ENCODE assay signal across 12 cellular contexts in the genomic region with DNA sequence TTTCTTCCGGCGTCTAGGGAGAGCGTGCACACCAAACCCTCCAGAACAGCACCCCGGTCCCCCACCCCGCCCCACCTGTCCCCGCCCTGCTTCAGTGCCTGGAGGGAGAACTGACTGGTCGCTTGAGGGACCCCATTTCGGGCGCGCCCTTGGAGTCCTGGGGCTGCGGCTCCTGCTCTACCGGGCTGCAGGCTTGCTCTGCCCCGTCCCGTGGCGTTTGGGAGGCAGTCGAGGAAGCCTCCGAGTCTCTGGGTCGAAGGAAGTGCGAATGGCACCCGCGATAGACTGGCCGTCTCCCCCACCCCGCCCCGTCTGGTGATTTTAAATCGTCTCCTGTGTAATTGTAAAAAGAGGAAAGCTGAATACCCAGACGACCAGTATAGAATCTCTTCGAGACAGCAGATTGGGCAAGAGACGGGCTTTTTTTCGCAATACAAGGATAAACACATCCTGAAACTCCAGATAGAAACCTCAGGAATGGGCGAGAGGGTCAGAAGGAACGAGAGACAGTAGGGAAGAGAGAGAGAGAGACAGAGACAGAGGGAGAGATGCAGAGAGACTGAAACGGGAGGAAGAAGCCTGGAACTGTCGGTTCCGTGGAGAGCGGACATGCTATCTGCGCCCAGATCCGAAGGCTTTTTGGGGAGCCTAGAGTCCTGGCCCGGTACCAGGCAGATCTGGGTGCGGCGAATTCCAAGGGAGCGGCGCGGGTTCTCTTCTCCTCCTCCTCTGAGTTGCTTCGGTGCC. TPM values are rescaled to one million over a fixed set of nuclear protein-coding genes. Genes with fewer than 3 reads are reported as not detected.
DNase-seq lines count a peak whose midpoint lies in the region; ATAC-seq and TF ChIP-seq lines count a peak whose summit lies in the region.
"Had no signal": no experiment of that assay in that cellular context is flagged by ENCODE, and none has a peak within 500 bp of the region (broad histone marks: within the 10 kb centered on the region; RNA-seq: fewer than 3 reads in every experiment).

No MANE protein-coding gene starts in this region.

- H4K5ac ChIP-seq in H9 (ENCODE audit: insufficient read length, low read depth, low read length) = no peak overlapping the region

- no peak overlapping the region for H2AK5ac ChIP-seq in H9 (ENCODE audit: insufficient read length, low read length)

- H3K27me3 ChIP-seq in H9 (ENCODE audit: insufficient read depth, low read length) (peaks cover 66% of the 10 kb centered on the region), brain microvascular endothelial cell (replicated peaks) (peaks cover 49% of the 10 kb centered on the region), iPS-15b (ENCODE audit: control insufficient read depth, insufficient read depth, low read length) (peaks cover 87% of the 10 kb centered on the region), gastrocnemius medialis (peaks cover 64 to 72% (median 67%) of the 10 kb centered on the region in 3 donors), colonic mucosa (peaks cover 53% of the 10 kb centered on the region)

- DNase-seq in H9 (no peak), brain microvascular endothelial cell (no peak), gastrocnemius medialis (no peak), colonic mucosa (no peak)
- no peak for DNase-seq in activated naive CD4-positive, alpha-beta T cell treated with anti-CD3 and anti-CD28 coated beads, Interleukin-2, amount 50 U/mL, for 16 hours
- no peak for DNase-seq in effector CD4-positive, alpha-beta T cell
- DNase-seq: activated naive CD4-positive, alpha-beta T cell treated with anti-CD3 and anti-CD28 coated beads, Interleukin-2, amount 10 ng/mL, durations not matched to agents 7 days and 5 days; sigmoid colon; T-helper 9 cell had no signal

- H2AFZ ChIP-seq in H9 (ENCODE audit: low read length) = no peak overlapping the region

- H2BK5ac ChIP-seq in H9 (ENCODE audit: insufficient read length, low read length) = no peak overlapping the region

- no peak overlapping the region for H3K27ac ChIP-seq in H9 (ENCODE audit: insufficient read length, low read depth, low read length)
- H3K27ac ChIP-seq in brain microvascular endothelial cell = no peak overlapping the region
- H3K27ac ChIP-seq in gastrocnemius medialis = no peak overlapping the region
- no peak overlapping the region for H3K27ac ChIP-seq in colonic mucosa

- H3K27ac Mint-ChIP-seq in H9 = no peak overlapping the region
- H3K27ac Mint-ChIP-seq: activated naive CD4-positive, alpha-beta T cell treated with anti-CD3 and anti-CD28 coated beads, Interleukin-2, amount 10 ng/mL, durations not matched to agents 7 days and 5 days had no signal

- H4K20me1 ChIP-seq in H9 (ENCODE audit: control insufficient read depth, insufficient read depth, insufficient read length) = no peaks in the 10 kb centered on the region

- ATAC-seq in gastrocnemius medialis (peak; percentile 41 to 46), GM18519 (IDR thresholded peaks at IDR 0.05; ENCODE audit: low FRiP score, unreplicated experiment) (no peak)

- H4K8ac ChIP-seq in H9 (replicated peaks; ENCODE audit: insufficient read length, low read depth, low read length) = no peak overlapping the region

- no peak overlapping the region for H3K9ac ChIP-seq in H9 (ENCODE audit: extremely low read depth, insufficient read length, low read length)
- no peak overlapping the region for H3K9ac ChIP-seq in iPS-15b (ENCODE audit: low read depth, low read length)
- no peak overlapping the region for H3K9ac ChIP-seq in colonic mucosa (ENCODE audit: low read depth in 2 of 2, low read length in 2 of 2)

- no peak overlapping the region for H2BK20ac ChIP-seq in H9 (ENCODE audit: low read depth, low read length, poor library complexity, severe bottlenecking)

- intact Hi-C loops in gastrocnemius medialis (cut with DNase I; ENCODE audit: low total_unique reads) (no loop called here), colonic mucosa (cut with DNase I) (no loop called here)

- H2BK15ac ChIP-seq in H9 (ENCODE audit: low read depth, low read length) = no peak overlapping the region

- no peak overlapping the region for H4K91ac ChIP-seq in H9 (ENCODE audit: insufficient read length, low read depth, low read length)

- no peaks in the 10 kb centered on the region for H3K36me3 Mint-ChIP-seq in H9 (ENCODE audit: insufficient read depth in 1 of 3, low read depth in 3 of 3)

- no peaks in the 10 kb centered on the region for H3K4me1 ChIP-seq in H9 (ENCODE audit: insufficient read depth, low read length)
- peaks cover 3% of the 10 kb centered on the region for H3K4me1 ChIP-seq in iPS-15b (ENCODE audit: control insufficient read depth, insufficient read depth, low read length)
- peaks cover 4 to 7% of the 10 kb centered on the region in 2 donors for H3K4me1 ChIP-seq in gastrocnemius medialis
- no peaks in the 10 kb centered on the region for H3K4me1 ChIP-seq in colonic mucosa

- no peak overlapping the region for H3K4ac ChIP-seq in H9 (ENCODE audit: low read depth, low read length)

- peaks cover 0 to 2% of the 10 kb centered on the region in 2 experiments; a peak in 1 of 5 replicates for H3K9me3 Mint-ChIP-seq in H9
- H3K9me3 Mint-ChIP-seq: activated naive CD4-positive, alpha-beta T cell treated with anti-CD3 and anti-CD28 coated beads, Interleukin-2, amount 10 ng/mL, durations not matched to agents 7 days and 5 days had no signal

- no peak for TF ChIP-seq CTCF in H9 (conservative IDR thresholded peaks at IDR 0.05)
- no peak for TF ChIP-seq CTCF in brain microvascular endothelial cell (IDR thresholded peaks at IDR 0.05; ENCODE audit: low read depth, low read length, missing control alignments)
- no peak for TF ChIP-seq CTCF in gastrocnemius medialis (IDR thresholded peaks at IDR 0.05 in 4 of 5, conservative IDR thresholded peaks at IDR 0.05 in 1 of 5)
- TF ChIP-seq CTCF in colonic mucosa (IDR thresholded peaks at IDR 0.05) = no peak

- in situ Hi-C loops in brain microvascular endothelial cell (cut with HindIII; ENCODE audit: low pct_ligation_motif_present, low sequenced_read_pairs) (loop anchor here (25.0 kb wide), 1 partner anchor 587 kb away; no protein-coding TSS in a partner anchor), gastrocnemius medialis (cut with MboI; ENCODE audit: low sequenced_read_pairs in 4 of 4) (no loop called here)

- H3K14ac ChIP-seq in H9 (ENCODE audit: insufficient read depth, low read length) = no peak overlapping the region

- no peak overlapping the region for H2BK120ac ChIP-seq in H9 (ENCODE audit: low read depth, low read length, poor library complexity, severe bottlenecking)

- no peaks in the 10 kb centered on the region for H3K9me3 ChIP-seq in H9 (ENCODE audit: control insufficient read depth, low read depth, low read length)
- no peaks in the 10 kb centered on the region for H3K9me3 ChIP-seq in iPS-15b (ENCODE audit: control insufficient read depth, insufficient read depth, low read length)
- H3K9me3 ChIP-seq in gastrocnemius medialis = no peaks in the 10 kb centered on the region
- H3K9me3 ChIP-seq in colonic mucosa = no peaks in the 10 kb centered on the region
- H3K9me3 ChIP-seq: sigmoid colon had no signal

- H3K79me1 ChIP-seq in H9 (ENCODE audit: insufficient read depth, low read depth, low read length, poor library complexity, severe bottlenecking) = no peaks in the 10 kb centered on the region

- H3K36me3 ChIP-seq in brain microvascular endothelial cell (replicated peaks) (no peaks in the 10 kb centered on the region), iPS-15b (ENCODE audit: control insufficient read depth, insufficient read depth, low read length) (no peaks in the 10 kb centered on the region), gastrocnemius medialis (no peaks in the 10 kb centered on the region), colonic mucosa (no peaks in the 10 kb centered on the region)

- H2BK12ac ChIP-seq in H9 (ENCODE audit: insufficient read length, low read depth, low read length) = no peak overlapping the region

- H3K23me2 ChIP-seq in H9 (ENCODE audit: insufficient read length, low read depth, low read length, poor library complexity, severe bottlenecking) = peaks cover 29% of the 10 kb centered on the region

- peak overlapping the region; percentile 79 for H3K4me2 ChIP-seq in H9 (ENCODE audit: insufficient read depth, insufficient read length, low read length)

- H3K18ac ChIP-seq in H9 (ENCODE audit: insufficient read length, low read depth, low read length) = no peak overlapping the region

- H3K4me1 Mint-ChIP-seq in H9 = peaks cover 22 to 29% of the 10 kb centered on the region in 2 experiments

- H3K23ac ChIP-seq in H9 (ENCODE audit: insufficient read length, low read depth, low read length) = no peak overlapping the region

- H3K56ac ChIP-seq in H9 (ENCODE audit: insufficient read length, low read depth, low read length) = no peak overlapping the region

- H3K4me3 Mint-ChIP-seq in H9 = peak overlapping the region; percentile 43 to 78
- H3K4me3 Mint-ChIP-seq: activated naive CD4-positive, alpha-beta T cell treated with anti-CD3 and anti-CD28 coated beads, Interleukin-2, amount 10 ng/mL, durations not matched to agents 7 days and 5 days had no signal

- no peak overlapping the region for H3T11ph ChIP-seq in H9 (ENCODE audit: low read length)

- no peaks in the 10 kb centered on the region for H3K79me2 ChIP-seq in H9 (ENCODE audit: insufficient read depth, low read length)

- no peak for TF ChIP-seq POLR2A in gastrocnemius medialis (IDR thresholded peaks at IDR 0.05)

- peaks cover 95% of the 10 kb centered on the region for H3K27me3 Mint-ChIP-seq in H9 (ENCODE audit: low read depth)

- H3K4me3 ChIP-seq in brain microvascular endothelial cell (ENCODE audit: low read depth, low read length) (peak overlapping the region; percentile 35), iPS-15b (ENCODE audit: low read depth, low read length) (peak overlapping the region; percentile 51), gastrocnemius medialis (peak overlapping the region; percentile 5 to 36 (median 28)), colonic mucosa (no peak overlapping the region)

- no CpG with 5 or more reads among the region's 44 CpGs for WGBS in H9 (ENCODE audit: extremely low coverage, insufficient read length, low lambda C conversion rate)

RNA-seq across cellular contexts. Expression of a gene that starts 9.9 kb away (rescaled TPM):
- total RNA-seq in H9 (2021) = 0.15 and 0.17 TPM in 2 replicates
- under 1 TPM; 0.02 to 0.61 (median 0.14) TPM for total RNA-seq in gastrocnemius medialis
- total RNA-seq in colonic mucosa = 1 to 10 TPM; 1.6 to 2.7 TPM
- total RNA-seq: LHCN-M2 had no signal
